In the genomic region with DNA sequence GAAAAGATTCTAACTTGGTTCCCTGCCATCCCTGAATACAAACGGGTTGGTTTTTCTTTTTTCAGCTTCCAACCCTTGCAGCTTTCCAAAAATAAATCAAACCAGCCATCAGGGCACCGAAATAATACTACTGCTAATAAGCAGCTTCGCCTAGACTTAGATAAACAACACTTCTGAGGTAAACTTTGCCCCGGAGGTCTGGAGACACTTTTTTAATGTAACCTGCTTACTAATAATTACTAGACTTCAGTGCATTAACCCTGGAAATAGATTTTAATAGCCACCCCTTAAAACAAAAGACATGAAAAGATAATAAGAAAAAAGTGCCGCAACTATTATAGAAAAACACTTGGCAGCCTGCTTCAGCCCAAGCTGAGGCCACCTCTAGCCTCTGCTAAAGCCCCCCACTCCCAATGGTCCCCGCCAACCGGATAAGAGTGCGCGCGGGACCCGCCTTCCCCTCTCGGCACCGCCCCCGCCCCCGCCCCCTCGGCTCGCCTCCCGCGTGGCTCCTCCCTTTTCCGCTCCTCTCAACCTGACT, we compare ENCODE assay signal across 8 cellular contexts. TPM values are rescaled to one million over a fixed set of nuclear protein-coding genes. Genes with fewer than 3 reads are reported as not detected.
DNase-seq lines count a peak whose midpoint lies in the region; ATAC-seq, FAIRE-seq and TF ChIP-seq lines count a peak whose summit lies in the region.

No MANE protein-coding gene starts in this region.

- H3K4me3 ChIP-seq in A549 (peak overlapping the region; percentile 42), HUES48 (ENCODE audit: low read depth, low read length) (peak overlapping the region; percentile 17; the same call in 1 of the 2 replicates), bronchial epithelial cell (ENCODE audit: low read depth, low read length) (peak overlapping the region; percentile 94), muscle layer of duodenum (ENCODE audit: low read depth in 1 of 2, low read length in 2 of 2) (peak overlapping the region; percentile 60 to 94)

- no peak for ATAC-seq in A549
- no peak for ATAC-seq in HG03095 (IDR thresholded peaks at IDR 0.05; ENCODE audit: unreplicated experiment)
- ATAC-seq in GM19328 (IDR thresholded peaks at IDR 0.05; ENCODE audit: unreplicated experiment), result no peak
- no peak for ATAC-seq in GM18907 (IDR thresholded peaks at IDR 0.05; ENCODE audit: unreplicated experiment)

- H3K27ac ChIP-seq in A549 (peak overlapping the region; percentile 64 to 87), HUES48 (ENCODE audit: low read depth, low read length) (peak overlapping the region; percentile 19), muscle layer of duodenum (ENCODE audit: low read length) (peak overlapping the region; percentile 74)

- H3K4me2 ChIP-seq in A549, result peak overlapping the region; percentile 93

- TF ChIP-seq POLR2A in A549 (IDR thresholded peaks at IDR 0.05; ENCODE audit: low read length), result no peak

- 5% methylated on average over 10 of the region's 20 CpGs for WGBS in A549 (ENCODE audit: missing lambda C conversion rate)

- POLR2A ChIA-PET in A549 (lab: Yijun Ruan, JAX), result interaction anchor here (0.6 to 5.5 kb wide), 29 partner anchors 10 to 1899 kb away, joined by 3 to 93 read pairs (median 5); no protein-coding TSS in a partner anchor

- no peak for TF ChIP-seq EP300 in A549 (IDR thresholded peaks at IDR 0.05)

- H3K27me3 ChIP-seq in HUES48 (ENCODE audit: control insufficient read depth, insufficient read depth, low read length), result no peaks in the 10 kb centered on the region
- no peaks in the 10 kb centered on the region for H3K27me3 ChIP-seq in bronchial epithelial cell (ENCODE audit: control insufficient read depth, insufficient read depth, low read length)
- no peaks in the 10 kb centered on the region for H3K27me3 ChIP-seq in muscle layer of duodenum (ENCODE audit: low read depth, low read length)

- H3K4me1 ChIP-seq in A549, result peaks cover 43% of the 10 kb centered on the region
- peaks cover 15% of the 10 kb centered on the region; the same call in 1 of the 2 replicates for H3K4me1 ChIP-seq in HUES48 (ENCODE audit: control insufficient read depth, insufficient read depth, low read length)
- peaks cover 6 to 13% of the 10 kb centered on the region in 2 donors for H3K4me1 ChIP-seq in muscle layer of duodenum (ENCODE audit: control insufficient read depth in 1 of 2, insufficient read depth in 2 of 2, low read length in 2 of 2)

- CTCF ChIA-PET in A549 (lab: Yijun Ruan, JAX), result interaction anchor here (0.6 to 4.7 kb wide), 8 partner anchors 76 to 1177 kb away, joined by 3 to 46 read pairs (median 4); no protein-coding TSS in a partner anchor

- no peak for DNase-seq in A549 (ENCODE audit: low read depth in 1 of 2, low spot score in 1 of 2)
- DNase-seq in bronchial epithelial cell (ENCODE audit: low read depth), result no peak
- no peak for DNase-seq in NCI-H1048 (lab: John Stamatoyannopoulos, UW)

- TF ChIP-seq RAD21 in A549 (conservative IDR thresholded peaks at IDR 0.05 in 1 of 2, IDR thresholded peaks at IDR 0.05 in 1 of 2), result no peak

- H3K9me3 ChIP-seq in A549 (no peaks in the 10 kb centered on the region), HUES48 (ENCODE audit: control insufficient read depth, insufficient read depth, low read length) (no peaks in the 10 kb centered on the region), muscle layer of duodenum (ENCODE audit: control insufficient read depth in 1 of 2, low read length in 2 of 2) (no peaks in the 10 kb centered on the region)

- FAIRE-seq in A549 (lab: Jason Lieb, UNC) (no peak), bronchial epithelial cell (lab: Jason Lieb, UNC) (no peak)

- H3K9ac ChIP-seq in HUES48 (ENCODE audit: low read depth, low read length), result no peak overlapping the region

- H3K36me3 ChIP-seq in HUES48 (ENCODE audit: control insufficient read depth, insufficient read depth, low read length) (peaks cover 19% of the 10 kb centered on the region), bronchial epithelial cell (ENCODE audit: control insufficient read depth, insufficient read depth, low read length) (peaks cover 11% of the 10 kb centered on the region), muscle layer of duodenum (ENCODE audit: control insufficient read depth in 1 of 2, insufficient read depth in 2 of 2, low read length in 2 of 2) (peaks cover 21 to 22% of the 10 kb centered on the region in 2 donors)

- TF ChIP-seq CTCF in A549 (IDR thresholded peaks at IDR 0.05) (no peak), bronchial epithelial cell (IDR thresholded peaks at IDR 0.05; ENCODE audit: insufficient read depth, low read length, severe bottlenecking) (no peak)

TF ChIP-seq in A549, 52 proteins besides CTCF, POLR2A, EP300 and RAD21:
- TF ChIP-seq HOXB13 (CRISPR knock-in tag; IDR thresholded peaks at IDR 0.05; ENCODE audit: low read depth) (no peak), JUNB (IDR thresholded peaks at IDR 0.05) (no peak), MYC (IDR thresholded peaks at IDR 0.05; ENCODE audit: borderline replicate concordance, low read length) (no peak), CBX2 (IDR thresholded peaks at IDR 0.05; ENCODE audit: borderline replicate concordance, low read depth) (no peak), BHLHE40 (IDR thresholded peaks at IDR 0.05; ENCODE audit: low read depth, low read length) (no peak), NPAS2 (CRISPR knock-in tag; IDR thresholded peaks at IDR 0.05; ENCODE audit: borderline replicate concordance) (no peak), TP53 (CRISPR knock-in tag; IDR thresholded peaks at IDR 0.05) (no peak), RNF2 (IDR thresholded peaks at IDR 0.05; ENCODE audit: borderline replicate concordance, low read depth) (no peak), FOSB (CRISPR knock-in tag; IDR thresholded peaks at IDR 0.05) (no peak), CBX8 (IDR thresholded peaks at IDR 0.05) (no peak), ESRRA (IDR thresholded peaks at IDR 0.05; ENCODE audit: borderline replicate concordance, low read length) (no peak), KDM1A (IDR thresholded peaks at IDR 0.05; ENCODE audit: low read depth) (no peak), RFX5 (IDR thresholded peaks at IDR 0.05) (no peak)
- TF ChIP-seq, protein P1, sequence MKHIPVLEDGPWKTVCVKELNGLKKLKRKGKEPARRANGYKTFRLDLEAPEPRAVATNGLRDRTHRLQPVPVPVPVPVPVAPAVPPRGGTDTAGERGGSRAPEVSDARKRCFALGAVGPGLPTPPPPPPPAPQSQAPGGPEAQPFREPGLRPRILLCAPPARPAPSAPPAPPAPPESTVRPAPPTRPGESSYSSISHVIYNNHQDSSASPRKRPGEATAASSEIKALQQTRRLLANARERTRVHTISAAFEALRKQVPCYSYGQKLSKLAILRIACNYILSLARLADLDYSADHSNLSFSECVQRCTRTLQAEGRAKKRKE (CRISPR knock-in tag; IDR thresholded peaks at IDR 0.05; ENCODE audit: low read depth), result no peak

RNA-seq across cellular contexts. Expression of a gene that starts 0.4 kb away (rescaled TPM):
- polyA plus RNA-seq in A549 (2011; rRNA removed) (26.6 and 44.7 TPM in 2 replicates), A549 (2017; fragmentation: RNase III; extraction: RNeasy Plus Mini Kit Qiagen cat#74134 plus additional on column Dnase treatment) (36.0 to 49.6 TPM (median 41.6 TPM) in 3 replicates)
- 67.8 and 72.1 TPM in 2 replicates for polyA plus RNA-seq in A549 (2012; cell fraction: cytosol; rRNA removed)
- polyA plus RNA-seq in A549 (2012; cell fraction: nucleus; rRNA removed), result 113 and 126 TPM in 2 replicates
- polyA minus RNA-seq in A549 (2011; rRNA and poly(A)+ RNA removed), result 4.6 and 7.2 TPM in 2 replicates
- 107 and 146 TPM in 2 replicates for total RNA-seq in bronchial epithelial cell

Comparison
In these comparisons a context has a peak if more than half of its experiments do, and no peak if none do; other contexts are left out.
1. H3K27ac ChIP-seq: peak in every context shown above with its lines; median percentile 76 in A549; 74 in muscle layer of duodenum; 19 in HUES48.
2. H3K4me3 ChIP-seq: peak in every context shown above with its lines; median percentile 94 in bronchial epithelial cell; 77 in muscle layer of duodenum; 42 in A549; 17 in HUES48.